8 cellular contexts compared by ENCODE assay signal in the genomic region with DNA sequence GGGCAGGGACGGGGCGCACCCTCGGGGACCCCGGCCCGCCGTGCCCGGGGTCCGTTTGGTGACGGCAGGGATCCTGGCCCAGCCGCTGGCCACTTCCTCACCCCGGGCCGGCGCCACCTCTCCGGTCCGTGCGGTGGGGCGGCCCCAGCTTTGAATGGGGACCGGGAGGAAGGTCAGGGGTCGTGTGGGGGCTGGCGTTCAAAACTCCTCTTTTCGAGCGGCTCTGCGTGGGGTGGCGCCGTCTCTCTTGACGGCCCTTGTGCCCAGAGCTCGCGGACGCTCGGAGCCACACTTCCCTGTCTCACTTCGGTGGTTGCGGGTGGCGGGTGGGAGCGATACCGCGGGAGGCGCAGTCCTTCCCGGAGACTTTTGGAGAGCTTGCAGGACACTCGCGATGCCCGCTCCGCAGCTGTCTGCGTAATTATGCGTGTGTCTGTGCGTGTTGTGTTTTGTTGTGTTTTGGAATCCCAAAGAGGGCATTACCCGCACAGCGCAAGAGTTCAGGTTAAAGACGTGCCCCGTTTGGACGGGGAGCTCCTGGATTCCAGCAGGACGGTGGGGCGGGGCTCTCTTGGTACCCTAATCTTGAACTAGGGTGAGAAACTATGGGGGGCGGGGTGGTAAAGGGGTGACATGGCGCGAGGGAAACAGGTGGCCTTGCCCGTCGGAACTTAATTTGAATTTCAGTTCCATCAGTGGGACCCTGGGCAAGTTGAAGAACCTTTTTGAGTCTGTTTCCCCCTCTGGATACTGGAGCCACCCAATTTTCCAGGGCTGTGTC. TPM values are rescaled to one million over a fixed set of nuclear protein-coding genes. Genes with fewer than 3 reads are reported as not detected.
DNase-seq lines count a peak whose midpoint lies in the region; ATAC-seq, FAIRE-seq and TF ChIP-seq lines count a peak whose summit lies in the region.

No MANE protein-coding gene starts in this region.

- H3K27me3 ChIP-seq in colonic mucosa (peaks cover 22% of the 10 kb centered on the region), uterus (no peaks in the 10 kb centered on the region)

- in situ Hi-C loops in Caki2 (cut with HindIII; ENCODE audit: low pct_unique_long_range_greater_than_20kb, low sequenced_read_pairs): no loop called here

- TF ChIP-seq POLR2A in uterus (IDR thresholded peaks at IDR 0.05): no peak
- no peak for TF ChIP-seq POLR2A in GM12891 (IDR thresholded peaks at IDR 0.05; ENCODE audit: low read depth, low read length)

- peak overlapping the region; percentile 51 to 85 for H3K9ac ChIP-seq in colonic mucosa (ENCODE audit: low read depth in 2 of 2, low read length in 2 of 2)

- 6 to 9% methylated on average over 34 to 50 of the region's 57 CpGs for WGBS in mesodermal cell (ENCODE audit: insufficient coverage in 2 of 2), 2 experiments

- peak overlapping the region; percentile 60 for H3K4me3 ChIP-seq in colonic mucosa
- peak overlapping the region; percentile 45 for H3K4me3 ChIP-seq in mesodermal cell (ENCODE audit: extremely low read depth, insufficient read depth, low read length, poor library complexity, severe bottlenecking)
- H3K4me3 ChIP-seq in uterus: peak overlapping the region; percentile 43 to 49

- TF ChIP-seq CTCF in colonic mucosa (IDR thresholded peaks at IDR 0.05): no peak
- no peak for TF ChIP-seq CTCF in uterus (IDR thresholded peaks at IDR 0.05)

- H3K9me3 ChIP-seq in colonic mucosa (no peaks in the 10 kb centered on the region), mesodermal cell (ENCODE audit: control insufficient read depth, low read length) (no peaks in the 10 kb centered on the region), uterus (no peaks in the 10 kb centered on the region)

- peak; percentile 19 for ATAC-seq in GM21737 (IDR thresholded peaks at IDR 0.05; ENCODE audit: unreplicated experiment)
- ATAC-seq in GM21447 (IDR thresholded peaks at IDR 0.05; ENCODE audit: unreplicated experiment): no peak

- peak; percentile 12 for DNase-seq in Caki2 (ENCODE audit: low read depth)
- peak; percentile 35 for DNase-seq in MV-4-11 (lab: John Stamatoyannopoulos, UW)
- no peak for DNase-seq in colonic mucosa
- no peak for DNase-seq in uterus
- DNase-seq in GM12891 (ENCODE audit: insufficient read length, low spot score): no peak

- H3K36me3 ChIP-seq in colonic mucosa (no peaks in the 10 kb centered on the region), mesodermal cell (ENCODE audit: control insufficient read depth, insufficient read depth, low read length) (no peaks in the 10 kb centered on the region), uterus (no peaks in the 10 kb centered on the region)

- peak overlapping the region; percentile 12 for H3K27ac ChIP-seq in colonic mucosa
- no peak overlapping the region for H3K27ac ChIP-seq in mesodermal cell (ENCODE audit: low read depth, low read length, severe bottlenecking)
- H3K27ac ChIP-seq in uterus: peak overlapping the region; percentile 21 to 49

- H3K4me1 ChIP-seq in colonic mucosa (no peaks in the 10 kb centered on the region), mesodermal cell (ENCODE audit: control insufficient read depth, insufficient read depth, low read length, poor library complexity, severe bottlenecking) (no peaks in the 10 kb centered on the region), uterus (no peaks in the 10 kb centered on the region)

- intact Hi-C loops in colonic mucosa (cut with DNase I) (no loop called here), uterus (cut with DNase I; ENCODE audit: low total_unique reads) (no loop called here)

- no peak for FAIRE-seq in GM12891 (lab: Jason Lieb, UNC)

TF ChIP-seq in GM12891, 5 proteins besides CTCF, POLR2A, EP300 and RAD21:
- no peak for TF ChIP-seq POLR2AphosphoS5 (IDR thresholded peaks at IDR 0.05; ENCODE audit: low read depth, low read length)
- TF ChIP-seq PAX5 (IDR thresholded peaks at IDR 0.05; ENCODE audit: insufficient read depth, low read length, severe bottlenecking): no peak
- TF ChIP-seq SPI1 (IDR thresholded peaks at IDR 0.05; ENCODE audit: low read depth, low read length): no peak; the same call in 1 of the 2 replicates
- TF ChIP-seq POU2F2 (IDR thresholded peaks at IDR 0.05; ENCODE audit: low read depth, low read length): no peak
- TF ChIP-seq TAF1 (IDR thresholded peaks at IDR 0.05; ENCODE audit: low read depth, low read length): no peak

RNA-seq across cellular contexts. Expression of a gene that starts 0.6 kb away (rescaled TPM):
- 3.9 and 23.4 TPM in 2 replicates for total RNA-seq in Caki2 (2014; rRNA removed; shearing (Covaris generic); ENCODE audit: low replicate concordance)
- total RNA-seq in colonic mucosa: 1 to 10 TPM; 9.1 to 9.6 TPM
- polyA plus RNA-seq in mesodermal cell (2013, experiment 1 of 2): 4.3 TPM
- polyA plus RNA-seq in mesodermal cell (2013, experiment 2 of 2): 2.6 TPM
- 10 to 100 TPM; 11.2 to 39.4 (median 18.8) TPM for total RNA-seq in uterus
- 139 TPM for polyA plus RNA-seq in GM12891 (2012; ENCODE audit: low read depth, missing spikeins)

Comparison
In these comparisons a context has a peak if more than half of its experiments do, and no peak if none do; other contexts are left out.
1. DNase-seq: peak in Caki2 (single experiment) and MV-4-11 (single experiment); none in colonic mucosa (single experiment), uterus (0 of 2) and GM12891 (single experiment).
2. Peak in every context shown above with its lines, with median percentiles within 50 percentile points of each other: H3K4me3 ChIP-seq.